In the genomic region with DNA sequence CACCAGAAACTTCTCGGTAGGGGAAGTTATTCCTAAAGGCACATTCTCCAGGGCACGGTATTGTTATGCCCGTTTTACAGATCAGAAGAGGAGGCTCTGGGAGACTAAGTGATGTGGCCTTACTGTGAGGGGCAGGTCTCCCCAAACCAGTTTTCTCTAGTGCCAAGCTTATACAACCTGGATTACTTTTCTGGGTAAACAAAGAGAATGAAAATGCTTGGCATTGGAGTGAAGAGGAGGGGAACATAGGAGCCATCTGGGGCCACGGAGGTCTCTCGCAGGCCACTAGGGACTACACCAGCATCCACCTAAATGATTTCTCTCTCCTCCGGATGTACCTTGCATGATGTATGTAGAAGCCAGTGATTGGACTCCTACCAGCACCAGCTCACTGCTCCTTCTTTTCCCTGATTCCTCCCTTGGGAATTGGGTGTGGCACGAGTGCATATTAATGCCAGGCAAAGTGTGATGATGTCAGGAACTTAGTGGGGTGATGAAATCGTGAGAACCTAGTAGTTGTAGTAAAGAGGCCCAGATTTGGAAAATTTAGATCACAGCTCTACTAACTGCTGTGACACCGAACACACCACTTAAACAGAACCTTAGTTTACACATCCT, we compare ENCODE assay signal across 8 cellular contexts. TPM values are rescaled to one million over a fixed set of nuclear protein-coding genes. Genes with fewer than 3 reads are reported as not detected.
A peak's percentile ranks its signal among the peaks of the same experiment; 100 is the strongest.
DNase-seq lines count a peak whose midpoint lies in the region; ATAC-seq, FAIRE-seq and TF ChIP-seq lines count a peak whose summit lies in the region.

No MANE protein-coding gene starts in this region.

- POLR2A ChIA-PET in CD8-positive, alpha-beta memory T cell (lab: Charles Lee), result no interaction called here
- POLR2A ChIA-PET in activated CD8-positive, alpha-beta T cell treated with anti-CD3 and anti-CD28 coated beads, Interleukin-2, amount 10 ng/mL, durations not matched to agents 7 days and 5 days (lab: Charles Lee), result no interaction called here

- H3K9me3 ChIP-seq in CD8-positive, alpha-beta memory T cell (ENCODE audit: low read length), result no peaks in the 10 kb centered on the region
- H3K9me3 ChIP-seq in iPS DF 6.9 (ENCODE audit: control insufficient read depth, insufficient read depth, low read length), result no peaks in the 10 kb centered on the region
- no peaks in the 10 kb centered on the region for H3K9me3 ChIP-seq in suprapubic skin

- no peak for TF ChIP-seq POLR2A in suprapubic skin (IDR thresholded peaks at IDR 0.05)

- peak overlapping the region; percentile 31 for H3K27ac ChIP-seq in CD8-positive, alpha-beta memory T cell (ENCODE audit: low read depth, low read length)
- H3K27ac ChIP-seq in iPS DF 6.9 (ENCODE audit: low read length) (no peak overlapping the region), suprapubic skin (peak overlapping the region; percentile 53)

- TF ChIP-seq CTCF in suprapubic skin (IDR thresholded peaks at IDR 0.05) (no peak), D721Med (IDR thresholded peaks at IDR 0.05; ENCODE audit: insufficient read depth, missing control alignments) (no peak)

- peaks cover 6 to 16% (median 7%) of the 10 kb centered on the region in 3 donors for H3K4me1 Mint-ChIP-seq in CD8-positive, alpha-beta memory T cell
- peaks cover 9% of the 10 kb centered on the region for H3K4me1 Mint-ChIP-seq in activated CD8-positive, alpha-beta T cell treated with anti-CD3 and anti-CD28 coated beads, Interleukin-2, amount 10 ng/mL, durations not matched to agents 7 days and 5 days (ENCODE audit: low read depth)

- no peak for ATAC-seq in activated CD8-positive, alpha-beta T cell treated with anti-CD3 and anti-CD28 coated beads, Interleukin-2, amount 10 ng/mL, durations not matched to agents 7 days and 5 days

- CTCF ChIA-PET in CD8-positive, alpha-beta memory T cell (lab: Charles Lee), result no interaction called here
- CTCF ChIA-PET in activated CD8-positive, alpha-beta T cell treated with anti-CD3 and anti-CD28 coated beads, Interleukin-2, amount 10 ng/mL, durations not matched to agents 7 days and 5 days (lab: Charles Lee), result interaction anchor here (0.8 to 0.9 kb wide), 2 partner anchors 11 to 455 kb away, joined by 3 read pairs; no protein-coding TSS in a partner anchor

- TF ChIP-seq EP300 in suprapubic skin (IDR thresholded peaks at IDR 0.05), result no peak

- peak overlapping the region in 4 of 7 donors; percentile 21 to 42 (median 32) for H3K4me3 Mint-ChIP-seq in CD8-positive, alpha-beta memory T cell
- peak overlapping the region; percentile 43 for H3K4me3 Mint-ChIP-seq in activated CD8-positive, alpha-beta T cell treated with anti-CD3 and anti-CD28 coated beads, Interleukin-2, amount 10 ng/mL, durations not matched to agents 7 days and 5 days

- no peaks in the 10 kb centered on the region for H3K36me3 Mint-ChIP-seq in CD8-positive, alpha-beta memory T cell
- no peaks in the 10 kb centered on the region for H3K36me3 Mint-ChIP-seq in activated CD8-positive, alpha-beta T cell treated with anti-CD3 and anti-CD28 coated beads, Interleukin-2, amount 10 ng/mL, durations not matched to agents 7 days and 5 days (ENCODE audit: low read depth)

- H3K4me1 ChIP-seq in CD8-positive, alpha-beta memory T cell (ENCODE audit: insufficient read depth, low read length), result no peaks in the 10 kb centered on the region
- H3K4me1 ChIP-seq in iPS DF 6.9 (ENCODE audit: control insufficient read depth, insufficient read depth, low read length) (no peaks in the 10 kb centered on the region; the same call in 1 of the 2 replicates), suprapubic skin (peaks cover 21% of the 10 kb centered on the region)

- no peaks in the 10 kb centered on the region for H3K27me3 ChIP-seq in CD8-positive, alpha-beta memory T cell (ENCODE audit: insufficient read depth, low read length, poor library complexity, severe bottlenecking)
- H3K27me3 ChIP-seq in iPS DF 6.9 (ENCODE audit: control insufficient read depth, insufficient read depth, low read length), result no peaks in the 10 kb centered on the region
- peaks cover 11% of the 10 kb centered on the region for H3K27me3 ChIP-seq in suprapubic skin

- H3K9me3 Mint-ChIP-seq in CD8-positive, alpha-beta memory T cell, result peaks cover 0 to 3% (median 0%) of the 10 kb centered on the region in 5 donors
- no peaks in the 10 kb centered on the region for H3K9me3 Mint-ChIP-seq in activated CD8-positive, alpha-beta T cell treated with anti-CD3 and anti-CD28 coated beads, Interleukin-2, amount 10 ng/mL, durations not matched to agents 7 days and 5 days (ENCODE audit: insufficient read depth)

- FAIRE-seq in D721Med (lab: Jason Lieb, UNC), result no peak

- WGBS in iPS DF 6.9 (ENCODE audit: insufficient coverage, insufficient read length), result no CpG with 5 or more reads among the region's 9 CpGs
- WGBS in suprapubic skin, result 46% methylated on average over 9 of the region's 9 CpGs

- H3K27ac Mint-ChIP-seq in CD8-positive, alpha-beta memory T cell, result peak overlapping the region in 1 of 8 donors; percentile 34
- H3K27ac Mint-ChIP-seq in activated CD8-positive, alpha-beta T cell treated with anti-CD3 and anti-CD28 coated beads, Interleukin-2, amount 10 ng/mL, durations not matched to agents 7 days and 5 days, result no peak overlapping the region

- H3K36me3 ChIP-seq in CD8-positive, alpha-beta memory T cell (ENCODE audit: insufficient read depth, low read length), result no peaks in the 10 kb centered on the region
- 0 out of 2 replicates have a peak, but pooled peaks cover 2% of the 10 kb centered on the region for H3K36me3 ChIP-seq in iPS DF 6.9 (ENCODE audit: control insufficient read depth, insufficient read depth, low read length)
- H3K36me3 ChIP-seq in suprapubic skin, result no peaks in the 10 kb centered on the region

- H3K4me3 ChIP-seq in CD8-positive, alpha-beta memory T cell (ENCODE audit: low read length), result no peak overlapping the region
- H3K4me3 ChIP-seq in iPS DF 6.9 (ENCODE audit: low read length) (peak overlapping the region; percentile 47; the same call in 1 of the 2 replicates), suprapubic skin (peak overlapping the region; percentile 56)

- DNase-seq in CD8-positive, alpha-beta memory T cell, result no peak
- DNase-seq in HS-27A (ENCODE audit: low read depth) (peak; percentile 51), iPS DF 6.9 (ENCODE audit: low read depth, low spot score) (no peak), suprapubic skin (ENCODE audit: low spot score in 2 of 2) (no peak), KG1 (lab: John Stamatoyannopoulos, UW) (no peak), D721Med (ENCODE audit: insufficient read length, low spot score) (no peak)
- DNase-seq in activated CD8-positive, alpha-beta T cell treated with anti-CD3 and anti-CD28 coated beads, Interleukin-2, amount 10 ng/mL, durations not matched to agents 7 days and 5 days, result no peak
- DNase-seq in activated CD8-positive, alpha-beta memory T cell treated with anti-CD3 and anti-CD28 coated beads for 24 hours, result no peak

- H3K27me3 Mint-ChIP-seq in CD8-positive, alpha-beta memory T cell, result peaks cover 20 to 39% of the 10 kb centered on the region in 2 donors
- H3K27me3 Mint-ChIP-seq in activated CD8-positive, alpha-beta T cell treated with anti-CD3 and anti-CD28 coated beads, Interleukin-2, amount 10 ng/mL, durations not matched to agents 7 days and 5 days (ENCODE audit: low read depth), result peaks cover 30% of the 10 kb centered on the region

RNA-seq across cellular contexts. Expression of gene TOM1L1, which starts 0.7 kb away (rescaled TPM):
- total RNA-seq in CD8-positive, alpha-beta memory T cell, result under 1 TPM in 1 of 2 experiments, not detected in 1; 0.33 TPM
- not detected for polyA plus RNA-seq in CD8-positive, alpha-beta memory T cell
- total RNA-seq in activated CD8-positive, alpha-beta T cell treated with anti-CD3 and anti-CD28 coated beads, Interleukin-2, amount 10 ng/mL, durations not matched to agents 7 days and 5 days, result not detected
- total RNA-seq in suprapubic skin, result 10 to 100 TPM; 40.2 to 54.6 (median 50.5) TPM

Comparison
In these comparisons a context has a peak if more than half of its experiments do, and no peak if none do; other contexts are left out.
1. RNA of gene TOM1L1, which starts 0.7 kb away (total RNA-seq): 40.2 to 54.6 TPM in suprapubic skin; 0.33 TPM in CD8-positive, alpha-beta memory T cell and not detected in activated CD8-positive, alpha-beta T cell treated with anti-CD3 and anti-CD28 coated beads, Interleukin-2, amount 10 ng/mL, durations not matched to agents 7 days and 5 days; every median in the first group is over 10 times any median in the second.